ENCODE assay signal across 14 cellular contexts in genomic region chr10:132405463-132405991, GRCh38.
"Had no signal": no experiment of that assay in that cellular context is flagged by ENCODE, and none has a peak within 500 bp of the region (broad histone marks: within the 10 kb centered on the region; RNA-seq: fewer than 3 reads in every experiment).

No MANE protein-coding gene starts in this region.

- H3K9ac ChIP-seq: neural progenitor cell, parathyroid adenoma had no signal

- H3K4me3 Mint-ChIP-seq: activated naive CD4-positive, alpha-beta T cell treated with anti-CD3 and anti-CD28 coated beads for 36 hours; activated T-helper 17 cell treated with anti-CD3 and anti-CD28 coated beads, Interleukin-2, amount 50 U/mL, for 72 hours; neural progenitor cell had no signal

- H3K4me3 ChIP-seq: coronary artery, neural progenitor cell, SK-N-MC had no signal

- H3K27ac ChIP-seq: coronary artery, epithelial cell of prostate, neural progenitor cell had no signal

- H3K36me3 ChIP-seq: neural progenitor cell had no signal

- FAIRE-seq: small intestine had no signal

- H3K27ac Mint-ChIP-seq: activated naive CD4-positive, alpha-beta T cell treated with anti-CD3 and anti-CD28 coated beads for 36 hours; activated T-helper 17 cell treated with anti-CD3 and anti-CD28 coated beads, Interleukin-2, amount 50 U/mL, for 72 hours; neural progenitor cell had no signal

- ATAC-seq: activated T-helper 17 cell treated with anti-CD3 and anti-CD28 coated beads, Interleukin-2, amount 50 U/mL, for 72 hours had no signal

- H3K27me3 Mint-ChIP-seq: activated T-helper 17 cell treated with anti-CD3 and anti-CD28 coated beads, Interleukin-2, amount 50 U/mL, for 72 hours had no signal

- H3K4me2 ChIP-seq: neural progenitor cell had no signal

- H3K9me3 Mint-ChIP-seq: activated naive CD4-positive, alpha-beta T cell treated with anti-CD3 and anti-CD28 coated beads for 36 hours; activated T-helper 17 cell treated with anti-CD3 and anti-CD28 coated beads, Interleukin-2, amount 50 U/mL, for 72 hours; neural progenitor cell had no signal

- DNase-seq: activated CD4-positive, alpha-beta T cell treated with anti-CD3 and anti-CD28 coated beads for 48 hours; activated naive CD4-positive, alpha-beta T cell treated with anti-CD3 and anti-CD28 coated beads for 36 hours; caudate nucleus; effector CD8-positive, alpha-beta T cell; hypothalamus; retina; small intestine; T-helper 1 cell had no signal

- H3K27me3 ChIP-seq: neural progenitor cell had no signal

- H2AFZ ChIP-seq: neural progenitor cell, parathyroid adenoma had no signal
